Comparison of ENCODE assay signal across 13 cellular contexts in genomic region chr9:137588311-137588710, GRCh38. TPM values are rescaled to one million over a fixed set of nuclear protein-coding genes. Genes with fewer than 3 reads are reported as not detected.
DNase-seq lines count a peak whose midpoint lies in the region; TF ChIP-seq lines count a peak whose summit lies in the region.
"Had no signal": no experiment of that assay in that cellular context is flagged by ENCODE, and none has a peak within 500 bp of the region (broad histone marks: within the 10 kb centered on the region; RNA-seq: fewer than 3 reads in every experiment).

No MANE protein-coding gene starts in this region.

- H3K27ac Mint-ChIP-seq in activated CD4-positive, alpha-beta T cell treated with anti-CD3 and anti-CD28 coated beads, Interleukin-2, amount 10 ng/mL, durations not matched to agents 7 days and 5 days, result no peak overlapping the region

- H3K36me3 ChIP-seq in MM.1S (replicated peaks; ENCODE audit: insufficient read depth, low read length) (peaks cover 6% of the 10 kb centered on the region; the same call in 1 of the 2 replicates), mammary epithelial cell (ENCODE audit: insufficient read depth, low read length) (peaks cover 32% of the 10 kb centered on the region), osteoblast (ENCODE audit: insufficient read depth, low read length) (peaks cover 35% of the 10 kb centered on the region)

- H3K9me3 Mint-ChIP-seq in activated CD4-positive, alpha-beta T cell treated with anti-CD3 and anti-CD28 coated beads, Interleukin-2, amount 10 ng/mL, durations not matched to agents 7 days and 5 days, result no peaks in the 10 kb centered on the region

- in situ Hi-C loops in mammary epithelial cell (cut with MboI; ENCODE audit: low sequenced_read_pairs in 2 of 2), result no loop called here

- no peak for DNase-seq in activated CD4-positive, alpha-beta T cell treated with anti-CD3 and anti-CD28 coated beads, Interleukin-2, amount 10 ng/mL, durations not matched to agents 7 days and 5 days
- DNase-seq in activated CD4-positive, alpha-beta T cell treated with anti-CD3 and anti-CD28 coated beads for 48 hours, result no peak
- DNase-seq in MM.1S (no peak), mammary epithelial cell (no peak), osteoblast (ENCODE audit: insufficient read length, low spot score, missing footprints) (peak; percentile 42), NCI-H1694 treated with DMSO at 0.1 percent for 48 hours (lab: John Stamatoyannopoulos, UW) (no peak), SIG-M5 treated with dmso at 0.1 percent for 504 hours (lab: John Stamatoyannopoulos, UW; ENCODE audit: unreplicated experiment) (no peak)
- no peak for DNase-seq in stimulated activated naive CD4-positive, alpha-beta T cell (lab: John Stamatoyannopoulos, UW)
- DNase-seq: ACHN, DMS79, KG1, NCI-H2081 treated with DMSO at 0.1 percent for 48 hours, tibial artery had no signal

- BruUV-seq in mammary epithelial cell (replicated peaks; lab: Mats Ljungman, UMichigan), result no TSS peak

- H3K4me2 ChIP-seq in MM.1S (ENCODE audit: low read depth, low read length) (0 out of 2 replicates have a peak overlapping the region, but pooled peaks have one; percentile 100), mammary epithelial cell (ENCODE audit: insufficient read depth, low read depth, low read length) (peak overlapping the region; percentile 97), osteoblast (ENCODE audit: insufficient read depth, low read length) (no peak overlapping the region)

- H3K9me3 ChIP-seq in MM.1S (replicated peaks; ENCODE audit: insufficient read depth, low read length) (no peaks in the 10 kb centered on the region), mammary epithelial cell (replicated peaks; ENCODE audit: insufficient read depth, low read length) (no peaks in the 10 kb centered on the region), osteoblast (ENCODE audit: low read depth, low read length) (no peaks in the 10 kb centered on the region)
- H3K9me3 ChIP-seq: tibial artery had no signal

- H3K27me3 ChIP-seq in MM.1S (replicated peaks; ENCODE audit: insufficient read depth, low read length), result no peaks in the 10 kb centered on the region
- H3K27me3 ChIP-seq in mammary epithelial cell (ENCODE audit: insufficient read depth, low read length), result no peaks in the 10 kb centered on the region
- H3K27me3 ChIP-seq in osteoblast (ENCODE audit: insufficient read depth, low read length), result no peaks in the 10 kb centered on the region
- H3K27me3 ChIP-seq: tibial artery had no signal

- 84% methylated on average over 9 of the region's 13 CpGs for WGBS in mammary epithelial cell (ENCODE audit: low coverage, missing lambda C conversion rate)

- H4K20me1 ChIP-seq in MM.1S (ENCODE audit: insufficient read depth, low read length), result no peaks in the 10 kb centered on the region; the same call in 1 of the 2 replicates
- H4K20me1 ChIP-seq in mammary epithelial cell (ENCODE audit: insufficient read depth, low read length), result no peaks in the 10 kb centered on the region
- peaks cover 17% of the 10 kb centered on the region for H4K20me1 ChIP-seq in osteoblast (ENCODE audit: insufficient read depth, low read length)

- H3K4me3 ChIP-seq in MM.1S (ENCODE audit: low read length), result no peak overlapping the region
- H3K4me3 ChIP-seq in mammary epithelial cell (replicated peaks in 1 of 3; ENCODE audit: insufficient read depth in 1 of 3, low read depth in 2 of 3, low read length in 3 of 3), result no peak overlapping the region
- no peak overlapping the region for H3K4me3 ChIP-seq in osteoblast (ENCODE audit: insufficient read depth, low read length)
- H3K4me3 ChIP-seq: tibial artery had no signal

- intact Hi-C loops in mammary epithelial cell (cut with micrococcal nuclease), result no loop called here

- no peaks in the 10 kb centered on the region for H3K9me2 ChIP-seq in MM.1S (replicated peaks; ENCODE audit: insufficient read depth, low read length)

- no peaks in the 10 kb centered on the region for H3K27me3 Mint-ChIP-seq in activated CD4-positive, alpha-beta T cell treated with anti-CD3 and anti-CD28 coated beads, Interleukin-2, amount 10 ng/mL, durations not matched to agents 7 days and 5 days

- POLR2A ChIA-PET in activated CD4-positive, alpha-beta T cell treated with anti-CD3 and anti-CD28 coated beads, Interleukin-2, amount 10 ng/mL, durations not matched to agents 7 days and 5 days (lab: Charles Lee), result interaction anchor here (1.1 kb wide), 1 partner anchor 17 kb away, joined by 3 read pairs; the partner anchor contains the start of gene ARRDC1

- peaks cover 25% of the 10 kb centered on the region for H3K4me1 Mint-ChIP-seq in activated CD4-positive, alpha-beta T cell treated with anti-CD3 and anti-CD28 coated beads, Interleukin-2, amount 10 ng/mL, durations not matched to agents 7 days and 5 days

- H3K36me3 Mint-ChIP-seq in activated CD4-positive, alpha-beta T cell treated with anti-CD3 and anti-CD28 coated beads, Interleukin-2, amount 10 ng/mL, durations not matched to agents 7 days and 5 days (ENCODE audit: low read depth), result peaks cover 10% of the 10 kb centered on the region

- dilution Hi-C loops in mammary epithelial cell (cut with HindIII; ENCODE audit: low sequenced_read_pairs), result no loop called here

- no peaks in the 10 kb centered on the region for H3F3A ChIP-seq in MM.1S (ENCODE audit: insufficient read depth, low read length)

- no peak for TF ChIP-seq CTCF in MM.1S (IDR thresholded peaks at IDR 0.05; ENCODE audit: low read length)
- no peak for TF ChIP-seq CTCF in mammary epithelial cell (conservative IDR thresholded peaks at IDR 0.05 in 1 of 2, IDR thresholded peaks at IDR 0.05 in 1 of 2; ENCODE audit: extremely low read depth in 1 of 2, insufficient read depth in 1 of 2, low read depth in 1 of 2, low read length in 2 of 2)
- no peak for TF ChIP-seq CTCF in osteoblast (IDR thresholded peaks at IDR 0.05; ENCODE audit: extremely low read depth, low read depth, low read length)

- H3K4me1 ChIP-seq in MM.1S (ENCODE audit: low read length) (peaks cover 6% of the 10 kb centered on the region), mammary epithelial cell (ENCODE audit: insufficient read depth, low read length) (peaks cover 15% of the 10 kb centered on the region), osteoblast (ENCODE audit: insufficient read depth, low read length) (peaks cover 9% of the 10 kb centered on the region)

- H2AFZ ChIP-seq in MM.1S (ENCODE audit: low read length) (no peak overlapping the region), mammary epithelial cell (ENCODE audit: low read depth, low read length) (no peak overlapping the region), osteoblast (ENCODE audit: low read length) (no peak overlapping the region)

- H3K27ac ChIP-seq in MM.1S (ENCODE audit: low read length), result no peak overlapping the region
- no peak overlapping the region for H3K27ac ChIP-seq in mammary epithelial cell (ENCODE audit: insufficient read depth, low read depth, low read length)
- H3K27ac ChIP-seq in osteoblast (ENCODE audit: low read depth, low read length), result no peak overlapping the region
- H3K27ac ChIP-seq: tibial artery had no signal

- H3K9ac ChIP-seq in MM.1S (ENCODE audit: low read length), result no peak overlapping the region
- H3K9ac ChIP-seq in mammary epithelial cell (ENCODE audit: insufficient read depth, low read length), result no peak overlapping the region

- H3K4me3 Mint-ChIP-seq in activated CD4-positive, alpha-beta T cell treated with anti-CD3 and anti-CD28 coated beads, Interleukin-2, amount 10 ng/mL, durations not matched to agents 7 days and 5 days, result peak overlapping the region; percentile 83

- CTCF ChIA-PET in activated CD4-positive, alpha-beta T cell treated with anti-CD3 and anti-CD28 coated beads, Interleukin-2, amount 10 ng/mL, durations not matched to agents 7 days and 5 days (lab: Charles Lee), result interaction anchor here (0.5 to 4.5 kb wide), 10 partner anchors 8 to 175 kb away, joined by 3 to 37 read pairs (median 3); partner anchors contain the start of genes ARRDC1 and DPH7
- CTCF ChIA-PET in mammary epithelial cell (lab: Charles Lee; ENCODE audit: low non-redundant PET), result no interaction called here

- H3K79me2 ChIP-seq in MM.1S (ENCODE audit: low read length) (peaks cover 41% of the 10 kb centered on the region), mammary epithelial cell (ENCODE audit: insufficient read depth, low read length) (peaks cover 75% of the 10 kb centered on the region), osteoblast (ENCODE audit: insufficient read depth, low read length) (peaks cover 50% of the 10 kb centered on the region)

RNA-seq across cellular contexts. Expression of gene ZMYND19, which starts 2.0 kb away (rescaled TPM):
- total RNA-seq in activated CD4-positive, alpha-beta T cell treated with anti-CD3 and anti-CD28 coated beads, Interleukin-2, amount 10 ng/mL, durations not matched to agents 7 days and 5 days, result 10 to 100 TPM; 24.7 to 26.5 TPM
- total RNA-seq in mammary epithelial cell, result 10 to 100 TPM; 10.2 to 48.0 TPM
- polyA plus RNA-seq in mammary epithelial cell, result 41.5 TPM
- polyA minus RNA-seq in mammary epithelial cell, result 30.2 TPM
- 10.5 and 14.1 TPM in 2 replicates for total RNA-seq in osteoblast

RNA-seq across cellular contexts. Expression of gene DPH7, which starts 9.6 kb away (rescaled TPM):
- 10 to 100 TPM; 31.1 to 34.4 TPM for total RNA-seq in activated CD4-positive, alpha-beta T cell treated with anti-CD3 and anti-CD28 coated beads, Interleukin-2, amount 10 ng/mL, durations not matched to agents 7 days and 5 days
- total RNA-seq in mammary epithelial cell (10 to 100 TPM; 25.0 to 41.4 TPM), osteoblast (20.3 and 26.2 TPM in 2 replicates)
- 26.8 TPM for polyA plus RNA-seq in mammary epithelial cell
- polyA minus RNA-seq in mammary epithelial cell, result 31.9 TPM

RNA-seq across cellular contexts. Expression of gene ARRDC1, which starts 17.2 kb away (rescaled TPM):
- total RNA-seq in activated CD4-positive, alpha-beta T cell treated with anti-CD3 and anti-CD28 coated beads, Interleukin-2, amount 10 ng/mL, durations not matched to agents 7 days and 5 days, result 10 to 100 TPM; 52.4 to 64.2 TPM
- total RNA-seq in mammary epithelial cell, result 100 to 1,000 TPM in 1 of 2 donors, 10 to 100 TPM in 1; 35.0 to 153 TPM
- 146 TPM for polyA plus RNA-seq in mammary epithelial cell
- polyA minus RNA-seq in mammary epithelial cell, result 137 TPM
- 11.9 and 15.0 TPM in 2 replicates for total RNA-seq in osteoblast

RNA-seq across cellular contexts. Expression of gene EHMT1, which starts 30.5 kb away (rescaled TPM):
- total RNA-seq in activated CD4-positive, alpha-beta T cell treated with anti-CD3 and anti-CD28 coated beads, Interleukin-2, amount 10 ng/mL, durations not matched to agents 7 days and 5 days, result 100 to 1,000 TPM; 100 to 110 TPM
- 10 to 100 TPM; 55.0 to 83.4 TPM for total RNA-seq in mammary epithelial cell
- polyA plus RNA-seq in mammary epithelial cell, result 30.8 TPM
- polyA minus RNA-seq in mammary epithelial cell, result 57.6 TPM
- total RNA-seq in osteoblast, result 38.0 and 46.3 TPM in 2 replicates

RNA-seq across cellular contexts. Expression of gene MRPL41, which starts 36.6 kb away (rescaled TPM):
- total RNA-seq in activated CD4-positive, alpha-beta T cell treated with anti-CD3 and anti-CD28 coated beads, Interleukin-2, amount 10 ng/mL, durations not matched to agents 7 days and 5 days, result 10 to 100 TPM; 30.2 to 37.1 TPM
- 10 to 100 TPM; 31.3 to 46.1 TPM for total RNA-seq in mammary epithelial cell
- 35.8 TPM for polyA plus RNA-seq in mammary epithelial cell
- 1.6 TPM for polyA minus RNA-seq in mammary epithelial cell
- 26.2 and 30.4 TPM in 2 replicates for total RNA-seq in osteoblast
